8 cellular contexts compared by ENCODE assay signal in the genomic region with DNA sequence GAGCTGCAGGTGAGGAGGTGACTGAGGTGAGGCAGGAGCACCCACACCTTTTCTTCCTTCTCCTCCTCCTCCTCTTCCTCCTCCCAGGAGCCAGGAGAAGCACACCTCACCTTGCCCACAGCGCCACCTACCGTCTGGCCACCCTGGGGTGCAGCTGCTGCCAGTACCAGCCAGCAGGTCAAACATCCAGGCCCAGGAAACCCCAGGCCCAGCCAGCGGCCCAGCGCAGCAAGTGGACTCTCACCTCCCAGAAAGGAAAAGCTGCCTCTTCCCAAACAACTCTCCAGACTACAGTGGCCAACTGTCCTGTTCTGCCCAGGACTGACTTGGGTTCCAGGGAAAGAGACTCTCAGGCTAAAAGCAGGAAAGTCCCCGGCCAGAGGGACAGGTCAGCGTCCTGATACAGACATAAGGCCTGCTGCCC. TPM values are rescaled to one million over a fixed set of nuclear protein-coding genes. Genes with fewer than 3 reads are reported as not detected.
DNase-seq lines count a peak whose midpoint lies in the region; ATAC-seq and TF ChIP-seq lines count a peak whose summit lies in the region.

No MANE protein-coding gene starts in this region.

- TF ChIP-seq POLR2A in esophagus muscularis mucosa (IDR thresholded peaks at IDR 0.05; ENCODE audit: low read depth) = no peak

- H3K4me3 ChIP-seq in esophagus muscularis mucosa (no peak overlapping the region), neutrophil (ENCODE audit: low read depth in 1 of 2, low read length in 1 of 2) (no peak overlapping the region)

- H3K9me3 ChIP-seq in esophagus muscularis mucosa (no peaks in the 10 kb centered on the region), neutrophil (no peaks in the 10 kb centered on the region)

- TF ChIP-seq CTCF in esophagus muscularis mucosa (IDR thresholded peaks at IDR 0.05) (peak; percentile 33 to 56 (median 33)), neutrophil (IDR thresholded peaks at IDR 0.05) (peak; percentile 39)

- WGBS in esophagus muscularis mucosa = 66% methylated on average over 6 of the region's 6 CpGs

- H3K27ac ChIP-seq in esophagus muscularis mucosa (replicated peaks in 1 of 4) (no peak overlapping the region), neutrophil (no peak overlapping the region)

- no peak for TF ChIP-seq EP300 in esophagus muscularis mucosa (IDR thresholded peaks at IDR 0.05)

- ATAC-seq in HG03571 (IDR thresholded peaks at IDR 0.05; ENCODE audit: unreplicated experiment) = no peak

- H3K27me3 ChIP-seq in esophagus muscularis mucosa (no peaks in the 10 kb centered on the region), neutrophil (no peaks in the 10 kb centered on the region)

- intact Hi-C loops in esophagus muscularis mucosa (cut with DNase I) = no loop called here

- H3K36me3 ChIP-seq in esophagus muscularis mucosa = peaks cover 0 to 3% (median 0%) of the 10 kb centered on the region in 4 donors
- H3K36me3 ChIP-seq in neutrophil = no peaks in the 10 kb centered on the region

- DNase-seq in SKM-1 treated with dmso at 0.1 percent for 144 hours (lab: John Stamatoyannopoulos, UW; ENCODE audit: unreplicated experiment) (peak; percentile 47), SKM-1 (lab: John Stamatoyannopoulos, UW; ENCODE audit: unreplicated experiment) (no peak), NCI-H748 (lab: John Stamatoyannopoulos, UW; ENCODE audit: unreplicated experiment) (peak; percentile 71), esophagus muscularis mucosa (ENCODE audit: extremely low spot score) (no peak), ureter (ENCODE audit: low spot score) (peak; percentile 68)
- DNase-seq in activated CD8-positive, alpha-beta memory T cell treated with anti-CD3 and anti-CD28 coated beads for 48 hours (ENCODE audit: low read depth in 2 of 3, low spot score in 2 of 3) = peak in 2 of 3 experiments; percentile 42

- H3K4me1 ChIP-seq in esophagus muscularis mucosa (peaks cover 29 to 44% (median 35%) of the 10 kb centered on the region in 4 donors), neutrophil (ENCODE audit: control insufficient read depth in 1 of 2, insufficient read depth in 1 of 2, low read depth in 1 of 2, low read length in 1 of 2) (no peaks in the 10 kb centered on the region)

RNA-seq across cellular contexts. Expression of gene PEMT, which starts 22.7 kb away (rescaled TPM):
- total RNA-seq in esophagus muscularis mucosa (10 to 100 TPM; 17.7 to 24.8 (median 20.6) TPM), ureter (53.6 TPM)

Comparison
In these comparisons a context has a peak if more than half of its experiments do, and no peak if none do; other contexts are left out.
1. DNase-seq: peak in SKM-1 treated with dmso at 0.1 percent for 144 hours (single experiment), NCI-H748 (single experiment), activated CD8-positive, alpha-beta memory T cell treated with anti-CD3 and anti-CD28 coated beads for 48 hours (2 of 3) and ureter (single experiment); none in SKM-1 (single experiment) and esophagus muscularis mucosa (single experiment).